ENCODE assay signal across 8 cellular contexts in the genomic region with DNA sequence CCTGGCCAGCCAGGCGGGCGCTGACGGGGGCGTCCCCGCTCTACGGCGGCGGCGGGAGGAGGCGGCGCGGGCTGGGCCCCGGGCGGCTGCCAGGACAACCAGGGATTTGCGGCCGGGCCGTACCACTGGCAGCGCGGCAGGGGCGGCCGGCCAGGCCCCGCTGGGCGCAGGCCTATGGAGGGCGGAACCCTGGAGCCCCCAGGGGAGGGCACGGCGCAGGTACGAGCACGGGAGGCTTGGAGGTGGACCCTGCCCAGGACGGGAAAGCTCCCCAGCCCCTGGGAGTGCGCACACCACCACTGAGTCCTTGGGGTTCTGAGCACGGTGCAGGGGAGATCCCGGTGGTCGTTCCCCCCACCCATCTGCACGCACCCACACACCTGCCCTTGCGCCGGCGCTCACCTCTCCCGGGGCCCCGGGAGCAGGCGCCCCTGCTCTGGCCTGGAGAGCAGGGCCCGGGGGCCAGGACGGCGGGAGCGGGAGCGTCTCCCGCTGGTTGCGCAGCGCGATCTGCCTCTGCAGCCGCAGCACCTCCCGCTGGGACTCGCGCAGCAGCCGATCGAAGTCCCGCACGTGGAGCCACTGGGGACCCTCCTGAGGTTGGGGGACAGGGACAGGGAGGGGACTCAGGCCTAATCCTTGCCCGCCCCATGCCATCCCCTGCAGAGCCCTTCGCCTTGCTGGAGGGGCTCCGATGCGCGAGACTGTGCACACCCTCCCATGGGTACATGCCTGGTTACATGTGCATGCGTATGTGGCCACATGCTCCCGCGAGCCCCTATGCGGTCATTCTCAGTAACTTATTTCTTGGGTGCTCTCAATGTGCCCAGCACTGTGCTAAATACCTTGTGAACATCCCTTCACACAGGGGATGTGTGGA. TPM values are rescaled to one million over a fixed set of nuclear protein-coding genes. Genes with fewer than 3 reads are reported as not detected.
DNase-seq lines count a peak whose midpoint lies in the region; ATAC-seq and TF ChIP-seq lines count a peak whose summit lies in the region.

No MANE protein-coding gene starts in this region.

- H3K36me3 Mint-ChIP-seq in activated CD4-positive, alpha-beta T cell treated with anti-CD3 and anti-CD28 coated beads, Interleukin-2, amount 10 ng/mL, durations not matched to agents 24 days and 14 days (ENCODE audit: low read depth), result peaks cover 40% of the 10 kb centered on the region

- peaks cover 39% of the 10 kb centered on the region for H3K4me1 Mint-ChIP-seq in activated CD4-positive, alpha-beta T cell treated with anti-CD3 and anti-CD28 coated beads, Interleukin-2, amount 10 ng/mL, durations not matched to agents 24 days and 14 days

- TF ChIP-seq CTCF in WI38 (IDR thresholded peaks at IDR 0.05; ENCODE audit: low read depth, low read length), result no peak
- no peak for TF ChIP-seq CTCF in heart left ventricle (IDR thresholded peaks at IDR 0.05)
- TF ChIP-seq CTCF in psoas muscle (IDR thresholded peaks at IDR 0.05), result no peak

- H3K36me3 ChIP-seq in heart left ventricle (peaks cover 0 to 4% (median 0%) of the 10 kb centered on the region in 9 donors), psoas muscle (ENCODE audit: insufficient read depth in 1 of 2, low read depth in 1 of 2) (no peaks in the 10 kb centered on the region)

- no peak for DNase-seq in activated CD4-positive, alpha-beta T cell treated with anti-CD3 and anti-CD28 coated beads, Interleukin-2, amount 10 ng/mL, durations not matched to agents 24 days and 14 days
- DNase-seq in activated CD4-positive, alpha-beta T cell treated with anti-CD3 and anti-CD28 coated beads for 4 hours, result no peak
- DNase-seq in heart left ventricle (peak in 2 of 5 donors; percentile 52 to 67), psoas muscle (peak in 1 of 2 donors; percentile 75), SIG-M5 (lab: John Stamatoyannopoulos, UW) (no peak)
- no peak for DNase-seq in effector CD8-positive, alpha-beta T cell (lab: John Stamatoyannopoulos, UW)

- H3K4me1 ChIP-seq in heart left ventricle, result peaks cover 0 to 25% (median 0%) of the 10 kb centered on the region in 12 donors
- H3K4me1 ChIP-seq in psoas muscle, result peaks cover 6% of the 10 kb centered on the region

- peak overlapping the region; percentile 59 for H3K4me3 ChIP-seq in WI38 (ENCODE audit: low read depth, low read length)
- H3K4me3 ChIP-seq in heart left ventricle, result peak overlapping the region; percentile 35 to 72 (median 58)
- peak overlapping the region; percentile 86 for H3K4me3 ChIP-seq in psoas muscle

- H3K9me3 Mint-ChIP-seq in activated CD4-positive, alpha-beta T cell treated with anti-CD3 and anti-CD28 coated beads, Interleukin-2, amount 10 ng/mL, durations not matched to agents 24 days and 14 days, result no peaks in the 10 kb centered on the region

- H3K27ac ChIP-seq in heart left ventricle (peak overlapping the region in 8 of 12 donors; percentile 38 to 75 (median 52)), psoas muscle (peak overlapping the region; percentile 55)

- peak in 3 of 4 donors; percentile 44 to 90 (median 76) for ATAC-seq in heart left ventricle
- ATAC-seq in psoas muscle, result peak; percentile 62 to 94 (median 84)
- ATAC-seq in GM19455 (IDR thresholded peaks at IDR 0.05; ENCODE audit: unreplicated experiment), result no peak

- no peak for TF ChIP-seq POLR2A in heart left ventricle (IDR thresholded peaks at IDR 0.05)

- intact Hi-C loops in activated CD4-positive, alpha-beta T cell treated with anti-CD3 and anti-CD28 coated beads, Interleukin-2, amount 10 ng/mL, durations not matched to agents 24 days and 14 days (cut with micrococcal nuclease), result no loop called here
- intact Hi-C loops in heart left ventricle (cut with DNase I) (loop anchor here in 3 of 10 donors (10.0 kb wide), 1 partner anchor 90 kb away; the partner anchor contains the start of gene RNF43 (in 3 of the 3)), psoas muscle (cut with DNase I) (loop anchor here in 1 of 2 donors (2.0 kb wide), 1 partner anchor 26 kb away; no protein-coding TSS in a partner anchor)

- H3K27me3 Mint-ChIP-seq in activated CD4-positive, alpha-beta T cell treated with anti-CD3 and anti-CD28 coated beads, Interleukin-2, amount 10 ng/mL, durations not matched to agents 24 days and 14 days, result no peaks in the 10 kb centered on the region

- H3K27me3 ChIP-seq in heart left ventricle (peaks cover 0 to 37% (median 11%) of the 10 kb centered on the region in 9 donors), psoas muscle (ENCODE audit: insufficient read depth in 3 of 3, low read length in 2 of 3) (peaks cover 0 to 9% (median 5%) of the 10 kb centered on the region in 3 donors)

- H3K9me3 ChIP-seq in heart left ventricle, result no peaks in the 10 kb centered on the region
- no peaks in the 10 kb centered on the region for H3K9me3 ChIP-seq in psoas muscle

- H3K4me3 Mint-ChIP-seq in activated CD4-positive, alpha-beta T cell treated with anti-CD3 and anti-CD28 coated beads, Interleukin-2, amount 10 ng/mL, durations not matched to agents 24 days and 14 days, result no peak overlapping the region

- peak overlapping the region; percentile 63 for H3K27ac Mint-ChIP-seq in activated CD4-positive, alpha-beta T cell treated with anti-CD3 and anti-CD28 coated beads, Interleukin-2, amount 10 ng/mL, durations not matched to agents 24 days and 14 days

- WGBS in heart left ventricle, 4 donors, result 5 to 8% (median 6%) methylated on average over 27 to 66 of the region's 66 CpGs
- WGBS in psoas muscle, 3 donors, result 5 to 6% (median 5%) methylated on average over 52 to 66 of the region's 66 CpGs

RNA-seq across cellular contexts. Expression of gene TSPOAP1, which starts 3.9 kb away (rescaled TPM):
- 22.6 and 23.6 TPM in 2 replicates for total RNA-seq in activated CD4-positive, alpha-beta T cell treated with anti-CD3 and anti-CD28 coated beads, Interleukin-2, amount 10 ng/mL, durations not matched to agents 24 days and 14 days
- total RNA-seq in heart left ventricle (10 to 100 TPM in 6 of 9 donors, 1 to 10 TPM in 3; 5.1 to 23.1 (median 13.3) TPM), psoas muscle (1 to 10 TPM; 2.3 to 6.6 (median 4.4) TPM)
- polyA plus RNA-seq in heart left ventricle (10 to 100 TPM in 1 of 2 donors, 1 to 10 TPM in 1; 1.6 to 19.0 TPM), psoas muscle (1 to 10 TPM in 2 of 3 donors, under 1 TPM in 1; 0.40 to 2.1 (median 1.2) TPM)

RNA-seq across cellular contexts. Expression of gene SUPT4H1, which starts 27.4 kb away (rescaled TPM):
- 139 and 143 TPM in 2 replicates for total RNA-seq in activated CD4-positive, alpha-beta T cell treated with anti-CD3 and anti-CD28 coated beads, Interleukin-2, amount 10 ng/mL, durations not matched to agents 24 days and 14 days
- total RNA-seq in heart left ventricle, result 10 to 100 TPM; 44.1 to 69.9 (median 58.0) TPM
- 10 to 100 TPM; 53.9 to 92.7 TPM for polyA plus RNA-seq in heart left ventricle
- 10 to 100 TPM; 52.1 to 58.9 (median 56.2) TPM for total RNA-seq in psoas muscle
- 10 to 100 TPM; 56.6 to 86.8 (median 71.3) TPM for polyA plus RNA-seq in psoas muscle

RNA-seq across cellular contexts. Expression of gene MPO, which starts 43.9 kb away (rescaled TPM):
- total RNA-seq in activated CD4-positive, alpha-beta T cell treated with anti-CD3 and anti-CD28 coated beads, Interleukin-2, amount 10 ng/mL, durations not matched to agents 24 days and 14 days, result not detected in 2 replicates
- total RNA-seq in heart left ventricle (1 to 10 TPM in 1 of 9 donors, under 1 TPM in 5, not detected in 3; 0.12 to 2.8 (median 0.35) TPM), psoas muscle (under 1 TPM; 0.38 to 0.95 (median 0.57) TPM)
- polyA plus RNA-seq in heart left ventricle (under 1 TPM in 1 of 2 donors, not detected in 1; 0.11 TPM), psoas muscle (under 1 TPM; 0.11 to 0.26 (median 0.14) TPM)
